ENCODE assay signal across 20 cellular contexts in genomic region chr2:185472574-185472973, GRCh38.
A peak's percentile ranks its signal among the peaks of the same experiment; 100 is the strongest.
DNase-seq lines count a peak whose midpoint lies in the region; ATAC-seq, FAIRE-seq and TF ChIP-seq lines count a peak whose summit lies in the region.
"Had no signal": no experiment of that assay in that cellular context is flagged by ENCODE, and none has a peak within 500 bp of the region (broad histone marks: within the 10 kb centered on the region; RNA-seq: fewer than 3 reads in every experiment).

No MANE protein-coding gene starts in this region.

- intact Hi-C loops in GM12878 (cut with micrococcal nuclease; ENCODE audit: unreplicated experiment) = no loop called here

- SMC1A ChIA-PET in GM12878 (lab: Charles Lee; ENCODE audit: uncharacterized antibody, unreplicated experiment) = no interaction called here

- no peak overlapping the region for H2BK12ac ChIP-seq in neuronal stem cell (ENCODE audit: low read length)

- H3K9me3 ChIP-seq in GM12878 (replicated peaks; ENCODE audit: control insufficient read depth, insufficient read depth, low read length) = no peaks in the 10 kb centered on the region
- peaks cover 3 to 15% of the 10 kb centered on the region in 2 donors for H3K9me3 ChIP-seq in neuronal stem cell (replicated peaks in 1 of 2; ENCODE audit: control insufficient read depth in 2 of 2, insufficient read depth in 1 of 2, low read depth in 1 of 2, low read length in 2 of 2)

- no peak overlapping the region for H2BK15ac ChIP-seq in neuronal stem cell (ENCODE audit: low read length)

- H3K27me3 ChIP-seq in GM12878 (replicated peaks in 1 of 2; ENCODE audit: control insufficient read depth in 2 of 2, insufficient read depth in 2 of 2, low read length in 1 of 2) (no peaks in the 10 kb centered on the region), neuronal stem cell (ENCODE audit: control insufficient read depth in 3 of 3, insufficient read depth in 3 of 3, low read depth in 1 of 3, low read length in 3 of 3) (no peaks in the 10 kb centered on the region)
- H3K27me3 ChIP-seq: BLaER1 had no signal

- H3K14ac ChIP-seq in neuronal stem cell (ENCODE audit: low read length) = no peak overlapping the region

- H2AFZ ChIP-seq in GM12878 (ENCODE audit: control insufficient read depth, low read depth, low read length) = no peak overlapping the region
- H2AFZ ChIP-seq in neuronal stem cell (ENCODE audit: low read length) = no peak overlapping the region

- no peak for TF ChIP-seq POLR2A in GM12878 (IDR thresholded peaks at IDR 0.05; ENCODE audit: low read depth, low read length)

- in situ Hi-C loops in GM12878 (cut with MboI) = no loop called here

- FAIRE-seq in GM12878 (lab: Jason Lieb, UNC) = no peak
- FAIRE-seq: GM12891, GM18507, H1 had no signal

- ATAC-seq in GM12878 (peak; percentile 40; the same call in 1 of the 3 replicates), GM21423 (IDR thresholded peaks at IDR 0.05; ENCODE audit: unreplicated experiment) (no peak), GM19467 (IDR thresholded peaks at IDR 0.05; ENCODE audit: unreplicated experiment) (no peak)

- peak overlapping the region; percentile 78 for H3K18ac ChIP-seq in neuronal stem cell (ENCODE audit: low read length)

- H3K79me1 ChIP-seq in neuronal stem cell (ENCODE audit: low read depth, low read length) = no peaks in the 10 kb centered on the region

- H3K23ac ChIP-seq in neuronal stem cell (ENCODE audit: low read depth, low read length, poor library complexity) = peak overlapping the region; percentile 80

- H3K4me3 ChIP-seq in GM12878 (no peak overlapping the region), neuronal stem cell (ENCODE audit: low read length in 2 of 2) (no peak overlapping the region)
- H3K4me3 ChIP-seq: BLaER1 had no signal

- TF ChIP-seq RAD21 in GM12878 (IDR thresholded peaks at IDR 0.05; ENCODE audit: insufficient read depth, low read depth, low read length) = no peak

- H3K4me2 ChIP-seq in GM12878 (ENCODE audit: control insufficient read depth, insufficient read depth) (no peak overlapping the region), neuronal stem cell (ENCODE audit: insufficient read depth, low read length, poor library complexity, severe bottlenecking) (no peak overlapping the region)
- H3K4me2 ChIP-seq: BLaER1 had no signal

- no peak overlapping the region for H4K8ac ChIP-seq in neuronal stem cell (ENCODE audit: low read depth, low read length)

- DNase-seq in NCI-H146 (lab: John Stamatoyannopoulos, UW) (peak; percentile 44), NCI-H146 treated with DMSO at 0.1 percent for 48 hours (lab: John Stamatoyannopoulos, UW; ENCODE audit: unreplicated experiment) (no peak), NCI-H69 (lab: John Stamatoyannopoulos, UW) (peak; percentile 41), GM12878 (ENCODE audit: low read depth, low spot score) (no peak), neuronal stem cell (ENCODE audit: low spot score) (no peak), UCSD-AML1 (lab: John Stamatoyannopoulos, UW; ENCODE audit: unreplicated experiment) (no peak)
- DNase-seq: 8988T; CD4-positive, alpha-beta memory T cell; DMS153; DND-41; EL; H9; IMR-90; KBM-7 had no signal

- H3K36me3 ChIP-seq in GM12878 (ENCODE audit: control insufficient read depth in 2 of 2, insufficient read depth in 2 of 2, low read length in 1 of 2) (no peaks in the 10 kb centered on the region), neuronal stem cell (replicated peaks in 1 of 2; ENCODE audit: control insufficient read depth in 2 of 2, insufficient read depth in 2 of 2, low read length in 2 of 2) (peaks cover 0 to 6% of the 10 kb centered on the region in 2 donors)
- H3K36me3 ChIP-seq: BLaER1 had no signal

- no peak overlapping the region for H2BK120ac ChIP-seq in neuronal stem cell (ENCODE audit: low read depth, low read length)

- CTCF ChIA-PET in GM12878 (lab: Yijun Ruan, JAX) = no interaction called here

- no peaks in the 10 kb centered on the region for H4K20me1 ChIP-seq in GM12878 (ENCODE audit: control insufficient read depth, insufficient read depth)
- H4K20me1 ChIP-seq: BLaER1 had no signal

- H3K79me2 ChIP-seq in GM12878 (ENCODE audit: control insufficient read depth, insufficient read depth, low read length) = no peaks in the 10 kb centered on the region

- no peak for TF ChIP-seq EP300 in GM12878 (IDR thresholded peaks at IDR 0.05; ENCODE audit: borderline replicate concordance in 1 of 2, control insufficient read depth in 1 of 2, low read depth in 2 of 2, low read length in 2 of 2)

- peak overlapping the region; percentile 7 for H2AK5ac ChIP-seq in neuronal stem cell (ENCODE audit: low read depth, low read length)

- H3K4me1 ChIP-seq in GM12878 (ENCODE audit: control insufficient read depth, insufficient read depth, low read length) (no peaks in the 10 kb centered on the region), neuronal stem cell (ENCODE audit: control insufficient read depth in 2 of 2, insufficient read depth in 1 of 2, low read depth in 1 of 2, low read length in 2 of 2) (no peaks in the 10 kb centered on the region)
- H3K4me1 ChIP-seq: BLaER1 had no signal

- H3K4ac ChIP-seq in neuronal stem cell (ENCODE audit: low read length) = no peak overlapping the region

- BruUV-seq in GM12878 (replicated peaks; lab: Mats Ljungman, UMichigan) = no TSS peak

- no peak overlapping the region for H3K9ac ChIP-seq in GM12878 (ENCODE audit: control insufficient read depth, insufficient read depth, low read length)
- H3K9ac ChIP-seq in neuronal stem cell (ENCODE audit: low read depth, low read length, poor library complexity) = no peak overlapping the region
- H3K9ac ChIP-seq: BLaER1 had no signal

- H4K91ac ChIP-seq in neuronal stem cell (ENCODE audit: low read depth, low read length, poor library complexity) = no peak overlapping the region

- RAD21 ChIA-PET in GM12878 (lab: Charles Lee; ENCODE audit: unreplicated experiment) = no interaction called here

- no peak overlapping the region for H3K27ac ChIP-seq in GM12878 (ENCODE audit: control insufficient read depth, insufficient read depth)
- no peak overlapping the region for H3K27ac ChIP-seq in neuronal stem cell (replicated peaks; ENCODE audit: low read length)
- H3K27ac ChIP-seq: BLaER1 had no signal

- TF ChIP-seq CTCF in GM12878 (IDR thresholded peaks at IDR 0.05 in 2 of 3, conservative IDR thresholded peaks at IDR 0.05 in 1 of 3; ENCODE audit: control insufficient read depth in 2 of 3, extremely low read depth in 1 of 3, insufficient read depth in 1 of 3, low read depth in 3 of 3, low read length in 3 of 3) = no peak

- no peak overlapping the region for H2BK5ac ChIP-seq in neuronal stem cell (ENCODE audit: low read length)

- 29% methylated on average over 5 of the region's 5 CpGs for WGBS in GM12878 (ENCODE audit: insufficient coverage, insufficient replicate concordance, low lambda C conversion rate, missing lambda C conversion rate)
- WGBS in neuronal stem cell (ENCODE audit: extremely low coverage in 2 of 2, insufficient read length in 2 of 2, insufficient replicate concordance in 1 of 2), 2 donors = no CpG with 5 or more reads among the region's 5 CpGs

- POLR2A ChIA-PET in GM12878 (lab: Charles Lee) = no interaction called here

TF ChIP-seq in GM12878, 131 proteins besides CTCF, POLR2A, EP300 and RAD21:
- TF ChIP-seq IRF5 (IDR thresholded peaks at IDR 0.05; ENCODE audit: borderline replicate concordance) (no peak), FOS (IDR thresholded peaks at IDR 0.05; ENCODE audit: borderline replicate concordance, extremely low read depth, insufficient read length) (no peak), MLLT1 (IDR thresholded peaks at IDR 0.05) (no peak), SUZ12 (IDR thresholded peaks at IDR 0.05; ENCODE audit: unreplicated experiment) (no peak), FOXM1 (IDR thresholded peaks at IDR 0.05; ENCODE audit: low read depth, low read length) (no peak), TCF7 (IDR thresholded peaks at IDR 0.05; ENCODE audit: borderline replicate concordance) (no peak), CHD2 (IDR thresholded peaks at IDR 0.05; ENCODE audit: borderline replicate concordance, low read depth, low read length) (no peak), ASH2L (IDR thresholded peaks at IDR 0.05; ENCODE audit: borderline replicate concordance, low read depth) (no peak), SIX5 (IDR thresholded peaks at IDR 0.05; ENCODE audit: low read depth, low read length, severe bottlenecking) (no peak), SMAD1 (IDR thresholded peaks at IDR 0.05; ENCODE audit: low read depth, partially characterized antibody) (no peak), NFYA (IDR thresholded peaks at IDR 0.05; ENCODE audit: borderline replicate concordance, low read depth, low read length) (no peak)

Comparison
In these comparisons a context has a peak if more than half of its experiments do, and no peak if none do; other contexts are left out.
1. DNase-seq: peak in NCI-H146 (single experiment) and NCI-H69 (single experiment); none in NCI-H146 treated with DMSO at 0.1 percent for 48 hours (single experiment), GM12878 (single experiment), neuronal stem cell (single experiment) and UCSD-AML1 (single experiment).